8 cellular contexts compared by ENCODE assay signal in genomic region chr1:93613895-93614294, GRCh38.
DNase-seq lines count a peak whose midpoint lies in the region; ATAC-seq and TF ChIP-seq lines count a peak whose summit lies in the region.

No MANE protein-coding gene starts in this region.

- H3K9me3 ChIP-seq in AG04450 (ENCODE audit: control insufficient read depth, insufficient read depth, low read length) (no peaks in the 10 kb centered on the region), SJSA1 (replicated peaks) (no peaks in the 10 kb centered on the region), neuronal stem cell (replicated peaks in 1 of 2; ENCODE audit: control insufficient read depth in 2 of 2, insufficient read depth in 1 of 2, low read depth in 1 of 2, low read length in 2 of 2) (no peaks in the 10 kb centered on the region)

- CTCF ChIA-PET in AG04450 (lab: Charles Lee): interaction anchor here (0.7 to 3.7 kb wide), 4 partner anchors 12 to 230 kb away, joined by 3 to 17 read pairs (median 4); no protein-coding TSS in a partner anchor

- H3K79me1 ChIP-seq in neuronal stem cell (ENCODE audit: low read depth, low read length): no peaks in the 10 kb centered on the region

- ATAC-seq in HG03565 (IDR thresholded peaks at IDR 0.05; ENCODE audit: unreplicated experiment) (no peak), HG02763 (IDR thresholded peaks at IDR 0.05; ENCODE audit: unreplicated experiment) (no peak)

- DNase-seq in AG04450 (ENCODE audit: low read depth, low spot score): no peak
- no peak for DNase-seq in SJSA1 (ENCODE audit: low read depth in 1 of 2, low spot score in 2 of 2)
- peak; percentile 78 for DNase-seq in fibroblast of pulmonary artery (ENCODE audit: low read depth)
- no peak for DNase-seq in neuronal stem cell (ENCODE audit: low spot score)
- DNase-seq in NK-92 treated with Interleukin-12 subunit alpha and Interleukin-12 subunit beta, amount 100 ng/mL, for 24 hours (lab: John Stamatoyannopoulos, UW): no peak
- no peak for DNase-seq in GM20000 (ENCODE audit: low spot score)

- no peak overlapping the region for H3K4ac ChIP-seq in neuronal stem cell (ENCODE audit: low read length)

- POLR2A ChIA-PET in AG04450 (lab: Yijun Ruan, JAX): no interaction called here

- H3K4me3 ChIP-seq in AG04450 (ENCODE audit: low read depth, low read length) (peak overlapping the region; percentile 25), SJSA1 (no peak overlapping the region), fibroblast of pulmonary artery (replicated peaks; ENCODE audit: low read depth, low read length) (peak overlapping the region; percentile 37), neuronal stem cell (ENCODE audit: low read length in 2 of 2) (no peak overlapping the region)

- H2BK5ac ChIP-seq in neuronal stem cell (ENCODE audit: low read length): no peak overlapping the region

- no peak overlapping the region for H2BK12ac ChIP-seq in neuronal stem cell (ENCODE audit: low read length)

- H3K27me3 ChIP-seq in AG04450 (ENCODE audit: control insufficient read depth, insufficient read depth, low read length) (no peaks in the 10 kb centered on the region), SJSA1 (replicated peaks) (no peaks in the 10 kb centered on the region), neuronal stem cell (ENCODE audit: control insufficient read depth in 3 of 3, insufficient read depth in 3 of 3, low read depth in 1 of 3, low read length in 3 of 3) (no peaks in the 10 kb centered on the region)

- H2BK15ac ChIP-seq in neuronal stem cell (ENCODE audit: low read length): no peak overlapping the region

- no peak overlapping the region for H3K23ac ChIP-seq in neuronal stem cell (ENCODE audit: low read depth, low read length, poor library complexity)

- H3K18ac ChIP-seq in neuronal stem cell (ENCODE audit: low read length): peak overlapping the region; percentile 36

- no peak overlapping the region for H3K4me2 ChIP-seq in neuronal stem cell (ENCODE audit: insufficient read depth, low read length, poor library complexity, severe bottlenecking)

- WGBS in neuronal stem cell (ENCODE audit: extremely low coverage in 2 of 2, insufficient read length in 2 of 2, insufficient replicate concordance in 1 of 2), 2 donors: no CpG with 5 or more reads among the region's 11 CpGs

- H3K4me1 ChIP-seq in SJSA1 (replicated peaks) (peaks cover 71% of the 10 kb centered on the region), neuronal stem cell (ENCODE audit: control insufficient read depth in 2 of 2, insufficient read depth in 1 of 2, low read depth in 1 of 2, low read length in 2 of 2) (peaks cover 27 to 48% of the 10 kb centered on the region in 2 donors)

- no peak overlapping the region for H2AK5ac ChIP-seq in neuronal stem cell (ENCODE audit: low read depth, low read length)

- H3K36me3 ChIP-seq in SJSA1 (peaks cover 35% of the 10 kb centered on the region), neuronal stem cell (replicated peaks in 1 of 2; ENCODE audit: control insufficient read depth in 2 of 2, insufficient read depth in 2 of 2, low read length in 2 of 2) (peaks cover 0 to 24% of the 10 kb centered on the region in 2 donors)

- H4K8ac ChIP-seq in neuronal stem cell (ENCODE audit: low read depth, low read length): no peak overlapping the region

- H3K14ac ChIP-seq in neuronal stem cell (ENCODE audit: low read length): no peak overlapping the region

- no peak overlapping the region for H2BK120ac ChIP-seq in neuronal stem cell (ENCODE audit: low read depth, low read length)

- no peak overlapping the region for H2AFZ ChIP-seq in neuronal stem cell (ENCODE audit: low read length)

- no peak overlapping the region for H3K9ac ChIP-seq in neuronal stem cell (ENCODE audit: low read depth, low read length, poor library complexity)

- H3K27ac ChIP-seq in AG04450 (ENCODE audit: low read depth, low read length): no peak overlapping the region
- H3K27ac ChIP-seq in SJSA1: peak overlapping the region; percentile 93
- peak overlapping the region; percentile 36 for H3K27ac ChIP-seq in neuronal stem cell (replicated peaks; ENCODE audit: low read length)

- TF ChIP-seq CTCF in AG04450 (IDR thresholded peaks at IDR 0.05; ENCODE audit: low read depth, low read length): no peak
- TF ChIP-seq CTCF in fibroblast of pulmonary artery (IDR thresholded peaks at IDR 0.05; ENCODE audit: low read length, missing control alignments): no peak
- no peak for TF ChIP-seq CTCF in GM20000 (IDR thresholded peaks at IDR 0.05; ENCODE audit: extremely low read depth, missing control alignments)

- no peak overlapping the region for H4K91ac ChIP-seq in neuronal stem cell (ENCODE audit: low read depth, low read length, poor library complexity)

Comparison
In these comparisons a context has a peak if more than half of its experiments do, and no peak if none do; other contexts are left out.
1. H3K4me3 ChIP-seq: peak in AG04450 (single experiment) and fibroblast of pulmonary artery (single experiment); none in SJSA1 (single experiment) and neuronal stem cell (0 of 2).